12 cellular contexts compared by ENCODE assay signal in the genomic region with DNA sequence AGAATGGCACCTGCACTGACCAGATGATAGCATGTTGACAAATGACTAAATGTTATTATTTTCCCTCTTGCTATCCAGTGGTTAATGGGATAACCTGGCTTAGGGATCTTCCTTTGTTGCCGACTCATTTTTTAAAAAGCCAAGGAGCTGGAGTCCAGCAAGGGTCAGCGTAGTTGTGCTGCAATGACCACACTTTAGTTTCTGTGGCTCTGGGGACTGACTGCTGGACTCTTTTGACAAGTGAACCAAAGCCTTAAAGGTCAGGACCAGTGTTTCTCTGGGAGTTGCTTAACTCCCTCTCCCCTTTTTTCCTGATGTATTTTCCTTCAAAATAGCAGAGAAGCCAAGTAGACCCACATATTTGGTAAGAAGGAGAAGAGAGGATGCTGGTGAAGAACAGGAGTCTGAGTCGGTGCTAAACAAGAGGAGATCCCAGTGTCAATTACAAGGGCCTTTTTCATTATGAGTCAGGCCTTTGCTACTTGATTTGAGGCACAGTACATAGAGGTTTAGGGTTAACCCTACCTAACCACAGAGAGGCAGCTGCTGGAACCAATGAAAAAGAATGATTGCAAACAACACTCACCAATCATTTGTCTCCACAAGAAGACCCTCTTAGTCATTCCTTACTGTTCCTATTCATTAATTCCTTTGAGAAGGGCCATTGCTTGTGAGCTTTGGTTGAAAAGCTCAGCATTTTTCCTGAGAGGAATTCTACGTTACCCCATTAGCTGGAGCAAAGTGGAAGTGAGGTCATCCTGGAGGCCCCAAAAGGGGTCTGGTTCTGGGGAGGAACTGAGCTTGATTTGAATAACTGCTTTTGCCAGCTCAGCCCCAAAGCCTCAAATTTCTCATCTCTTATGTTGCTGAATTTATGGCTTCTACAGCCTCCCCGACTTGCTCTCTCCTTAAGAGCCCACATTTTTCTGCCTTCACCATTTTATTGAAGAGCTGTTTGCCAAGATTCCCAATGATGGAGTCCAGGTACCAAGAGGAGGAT.
DNase-seq lines count a peak whose midpoint lies in the region; ATAC-seq and TF ChIP-seq lines count a peak whose summit lies in the region.
"Had no signal": no experiment of that assay in that cellular context is flagged by ENCODE, and none has a peak within 500 bp of the region (broad histone marks: within the 10 kb centered on the region; RNA-seq: fewer than 3 reads in every experiment).

No MANE protein-coding gene starts in this region.

- H3K27ac ChIP-seq in neuronal stem cell (replicated peaks; ENCODE audit: low read length) (no peak overlapping the region), stomach (no peak overlapping the region)
- H3K27ac ChIP-seq: thoracic aorta had no signal

- H3K23ac ChIP-seq in neuronal stem cell (ENCODE audit: low read depth, low read length, poor library complexity) = no peak overlapping the region

- H3K9me3 ChIP-seq in neuronal stem cell (replicated peaks in 1 of 2; ENCODE audit: control insufficient read depth in 2 of 2, insufficient read depth in 1 of 2, low read depth in 1 of 2, low read length in 2 of 2) (no peaks in the 10 kb centered on the region), stomach (no peaks in the 10 kb centered on the region)
- H3K9me3 ChIP-seq: thoracic aorta had no signal

- H3K4me3 Mint-ChIP-seq in HFFc6 = no peak overlapping the region
- H3K4me3 Mint-ChIP-seq in activated CD4-positive, alpha-beta T cell treated with anti-CD3 and anti-CD28 coated beads, Interleukin-2, amount 10 ng/mL, durations not matched to agents 24 days and 14 days = no peak overlapping the region

- ATAC-seq in GM19035 (IDR thresholded peaks at IDR 0.05; ENCODE audit: unreplicated experiment) (peak; percentile 99), GM21737 (IDR thresholded peaks at IDR 0.05; ENCODE audit: unreplicated experiment) (peak; percentile 82), HG03354 (IDR thresholded peaks at IDR 0.05; ENCODE audit: poor library complexity, severe bottlenecking, unreplicated experiment) (peak; percentile 92)

- H3K27me3 Mint-ChIP-seq in HFFc6 (ENCODE audit: insufficient read depth) = no peaks in the 10 kb centered on the region; the same call in 1 of the 2 replicates
- no peaks in the 10 kb centered on the region for H3K27me3 Mint-ChIP-seq in activated CD4-positive, alpha-beta T cell treated with anti-CD3 and anti-CD28 coated beads, Interleukin-2, amount 10 ng/mL, durations not matched to agents 24 days and 14 days

- no peak overlapping the region for H2BK15ac ChIP-seq in neuronal stem cell (ENCODE audit: low read length)

- H3K4me1 ChIP-seq in neuronal stem cell (ENCODE audit: control insufficient read depth in 2 of 2, insufficient read depth in 1 of 2, low read depth in 1 of 2, low read length in 2 of 2) (peaks cover 0 to 2% of the 10 kb centered on the region in 2 donors), stomach (no peaks in the 10 kb centered on the region)

- peak overlapping the region; percentile 51 for H2AFZ ChIP-seq in neuronal stem cell (ENCODE audit: low read length)

- no peak overlapping the region for H4K8ac ChIP-seq in neuronal stem cell (ENCODE audit: low read depth, low read length)

- no peak overlapping the region for H2AK5ac ChIP-seq in neuronal stem cell (ENCODE audit: low read depth, low read length)

- H3K27me3 ChIP-seq in neuronal stem cell (ENCODE audit: control insufficient read depth in 3 of 3, insufficient read depth in 3 of 3, low read depth in 1 of 3, low read length in 3 of 3) (no peaks in the 10 kb centered on the region), stomach (peaks cover 0 to 7% (median 0%) of the 10 kb centered on the region in 3 donors)

- TF ChIP-seq CTCF in stomach (IDR thresholded peaks at IDR 0.05) = no peak
- no peak for TF ChIP-seq CTCF in HFFc6 (IDR thresholded peaks at IDR 0.05)

- peaks cover 12% of the 10 kb centered on the region for H3K9me3 Mint-ChIP-seq in HFFc6
- H3K9me3 Mint-ChIP-seq in activated CD4-positive, alpha-beta T cell treated with anti-CD3 and anti-CD28 coated beads, Interleukin-2, amount 10 ng/mL, durations not matched to agents 24 days and 14 days = no peaks in the 10 kb centered on the region

- no peak for TF ChIP-seq POLR2A in stomach (IDR thresholded peaks at IDR 0.05)

- H3K9ac ChIP-seq in neuronal stem cell (ENCODE audit: low read depth, low read length, poor library complexity) = no peak overlapping the region

- H2BK120ac ChIP-seq in neuronal stem cell (ENCODE audit: low read depth, low read length) = no peak overlapping the region

- H3K14ac ChIP-seq in neuronal stem cell (ENCODE audit: low read length) = no peak overlapping the region

- no CpG with 5 or more reads among the region's 5 CpGs for WGBS in neuronal stem cell (ENCODE audit: extremely low coverage in 2 of 2, insufficient read length in 2 of 2, insufficient replicate concordance in 1 of 2), 2 donors
- 79 to 84% (median 81%) methylated on average over 5 of the region's 5 CpGs for WGBS in stomach, 5 donors

- no peak overlapping the region for H3K4me3 ChIP-seq in neuronal stem cell (ENCODE audit: low read length in 2 of 2)
- no peak overlapping the region for H3K4me3 ChIP-seq in stomach
- H3K4me3 ChIP-seq: thoracic aorta had no signal

- TF ChIP-seq EP300 in stomach (IDR thresholded peaks at IDR 0.05) = no peak

- H3K36me3 ChIP-seq in neuronal stem cell (replicated peaks in 1 of 2; ENCODE audit: control insufficient read depth in 2 of 2, insufficient read depth in 2 of 2, low read length in 2 of 2) = no peaks in the 10 kb centered on the region
- H3K36me3 ChIP-seq in stomach = no peaks in the 10 kb centered on the region
- H3K36me3 ChIP-seq: thoracic aorta had no signal

- H3K4me1 Mint-ChIP-seq in HFFc6 (ENCODE audit: low read depth) = no peaks in the 10 kb centered on the region
- H3K4me1 Mint-ChIP-seq in activated CD4-positive, alpha-beta T cell treated with anti-CD3 and anti-CD28 coated beads, Interleukin-2, amount 10 ng/mL, durations not matched to agents 24 days and 14 days = no peaks in the 10 kb centered on the region

- H2BK5ac ChIP-seq in neuronal stem cell (ENCODE audit: low read length) = no peak overlapping the region

- H3K4me2 ChIP-seq in neuronal stem cell (ENCODE audit: insufficient read depth, low read length, poor library complexity, severe bottlenecking) = no peak overlapping the region

- H3K4ac ChIP-seq in neuronal stem cell (ENCODE audit: low read length) = no peak overlapping the region

- no peak overlapping the region for H4K91ac ChIP-seq in neuronal stem cell (ENCODE audit: low read depth, low read length, poor library complexity)

- H3K79me1 ChIP-seq in neuronal stem cell (ENCODE audit: low read depth, low read length) = no peaks in the 10 kb centered on the region

- H2BK12ac ChIP-seq in neuronal stem cell (ENCODE audit: low read length) = no peak overlapping the region

- no peak for DNase-seq in neuronal stem cell (ENCODE audit: low spot score)
- DNase-seq in stomach = no peak
- no peak for DNase-seq in HFFc6
- DNase-seq in mesenteric fat pad (ENCODE audit: low spot score) = no peak
- DNase-seq in activated CD4-positive, alpha-beta T cell treated with anti-CD3 and anti-CD28 coated beads, Interleukin-2, amount 10 ng/mL, durations not matched to agents 24 days and 14 days = no peak
- DNase-seq: DMS79, head of caudate nucleus, SW 1271 had no signal

- no peak overlapping the region for H3K27ac Mint-ChIP-seq in HFFc6
- no peak overlapping the region for H3K27ac Mint-ChIP-seq in activated CD4-positive, alpha-beta T cell treated with anti-CD3 and anti-CD28 coated beads, Interleukin-2, amount 10 ng/mL, durations not matched to agents 24 days and 14 days

- H3K36me3 Mint-ChIP-seq in HFFc6 (ENCODE audit: low read depth) = no peaks in the 10 kb centered on the region
- H3K36me3 Mint-ChIP-seq in activated CD4-positive, alpha-beta T cell treated with anti-CD3 and anti-CD28 coated beads, Interleukin-2, amount 10 ng/mL, durations not matched to agents 24 days and 14 days (ENCODE audit: low read depth) = no peaks in the 10 kb centered on the region

- intact Hi-C loops in stomach (cut with DNase I; ENCODE audit: low total_unique reads) = no loop called here
- intact Hi-C loops in activated CD4-positive, alpha-beta T cell treated with anti-CD3 and anti-CD28 coated beads, Interleukin-2, amount 10 ng/mL, durations not matched to agents 24 days and 14 days (cut with micrococcal nuclease) = no loop called here

- H3K18ac ChIP-seq in neuronal stem cell (ENCODE audit: low read length) = no peak overlapping the region
